Comparison of ENCODE assay signal across 32 cellular contexts in genomic region chr19:9295411-9295849, GRCh38. TPM values are rescaled to one million over a fixed set of nuclear protein-coding genes. Genes with fewer than 3 reads are reported as not detected.
DNase-seq lines count a peak whose midpoint lies in the region; ATAC-seq, FAIRE-seq and TF ChIP-seq lines count a peak whose summit lies in the region.
"Had no signal": no experiment of that assay in that cellular context is flagged by ENCODE, and none has a peak within 500 bp of the region (broad histone marks: within the 10 kb centered on the region; RNA-seq: fewer than 3 reads in every experiment).

No MANE protein-coding gene starts in this region.

- H3K4me3 Mint-ChIP-seq in endothelial cell (ENCODE audit: unreplicated experiment) = peak overlapping the region; percentile 44
- peak overlapping the region in 1 of 10 donors; percentile 13 for H3K4me3 Mint-ChIP-seq in naive thymus-derived CD4-positive, alpha-beta T cell
- no peak overlapping the region for H3K4me3 Mint-ChIP-seq in activated CD4-positive, alpha-beta memory T cell treated with anti-CD3 and anti-CD28 coated beads for 36 hours
- H3K4me3 Mint-ChIP-seq: activated CD4-positive, alpha-beta T cell treated with anti-CD3 and anti-CD28 coated beads, Interleukin-2, amount 10 ng/mL, durations not matched to agents 7 days and 5 days; activated CD8-positive, alpha-beta memory T cell treated with anti-CD3 and anti-CD28 coated beads, Interleukin-2, amount 10 ng/mL, durations not matched to agents 7 days and 5 days; activated naive CD4-positive, alpha-beta T cell treated with anti-CD3 and anti-CD28 coated beads for 36 hours; activated T-cell treated with anti-CD3 and anti-CD28 coated beads, Interleukin-2, amount 50 U/mL, for 72 hours; CD4-positive, CD25-positive, alpha-beta regulatory T cell; central memory CD8-positive, alpha-beta T cell; natural killer cell treated with Interleukin-12 subunit alpha and Interleukin-12 subunit beta and Interleukin-15 and Interleukin-18, amount 100 ng/mL, for 72 hours; T-helper 1 cell treated with Interleukin-12 subunit alpha and Interleukin-12 subunit beta and Interleukin-4 antibody, amounts not matched to agents 30 μg/mL and 1 μg/mL, for 36 hours had no signal

- H3K36me3 Mint-ChIP-seq in endothelial cell (ENCODE audit: low read depth, unreplicated experiment) = peaks cover 52% of the 10 kb centered on the region
- peaks cover 30 to 88% (median 77%) of the 10 kb centered on the region in 5 donors for H3K36me3 Mint-ChIP-seq in naive thymus-derived CD4-positive, alpha-beta T cell
- H3K36me3 Mint-ChIP-seq in activated CD4-positive, alpha-beta memory T cell treated with anti-CD3 and anti-CD28 coated beads for 36 hours = peaks cover 85% of the 10 kb centered on the region

- H3K4me3 ChIP-seq in naive thymus-derived CD4-positive, alpha-beta T cell (ENCODE audit: low read length) = peak overlapping the region; percentile 1
- no peak overlapping the region for H3K4me3 ChIP-seq in stomach
- H3K4me3 ChIP-seq: thyroid gland had no signal

- POLR2A ChIA-PET in naive thymus-derived CD4-positive, alpha-beta T cell (lab: Charles Lee) = no interaction called here
- POLR2A ChIA-PET in activated CD4-positive, alpha-beta memory T cell treated with anti-CD3 and anti-CD28 coated beads for 36 hours (lab: Charles Lee) = no interaction called here

- H3K4me1 Mint-ChIP-seq in endothelial cell (ENCODE audit: unreplicated experiment) = no peaks in the 10 kb centered on the region
- H3K4me1 Mint-ChIP-seq in naive thymus-derived CD4-positive, alpha-beta T cell = peaks cover 0 to 4% (median 0%) of the 10 kb centered on the region in 7 donors
- H3K4me1 Mint-ChIP-seq in activated CD4-positive, alpha-beta memory T cell treated with anti-CD3 and anti-CD28 coated beads for 36 hours (ENCODE audit: low read depth) = no peaks in the 10 kb centered on the region
- H3K4me1 Mint-ChIP-seq: activated CD4-positive, alpha-beta T cell treated with anti-CD3 and anti-CD28 coated beads, Interleukin-2, amount 10 ng/mL, durations not matched to agents 7 days and 5 days; activated CD8-positive, alpha-beta memory T cell treated with anti-CD3 and anti-CD28 coated beads, Interleukin-2, amount 10 ng/mL, durations not matched to agents 7 days and 5 days; central memory CD8-positive, alpha-beta T cell had no signal

- no peak for TF ChIP-seq EP300 in stomach (IDR thresholded peaks at IDR 0.05)

- 89 to 99% (median 96%) methylated on average over 4 of the region's 4 CpGs for WGBS in stomach, 5 donors

- no peak overlapping the region for H3K27ac ChIP-seq in naive thymus-derived CD4-positive, alpha-beta T cell (ENCODE audit: low read depth, low read length)
- H3K27ac ChIP-seq in stomach = no peak overlapping the region
- H3K27ac ChIP-seq: HL-60, thyroid gland had no signal

- CTCF ChIA-PET in naive thymus-derived CD4-positive, alpha-beta T cell (lab: Charles Lee) = no interaction called here
- CTCF ChIA-PET in activated CD4-positive, alpha-beta memory T cell treated with anti-CD3 and anti-CD28 coated beads for 36 hours (lab: Charles Lee) = no interaction called here

- H3K36me3 ChIP-seq in naive thymus-derived CD4-positive, alpha-beta T cell (ENCODE audit: control insufficient read depth in 2 of 3, insufficient read depth in 3 of 3, low read length in 3 of 3) = peaks cover 21 to 69% (median 43%) of the 10 kb centered on the region in 3 experiments
- peaks cover 74 to 96% (median 84%) of the 10 kb centered on the region in 4 donors for H3K36me3 ChIP-seq in stomach

- H3K9me3 ChIP-seq in naive thymus-derived CD4-positive, alpha-beta T cell (ENCODE audit: control insufficient read depth in 2 of 3, low read length in 3 of 3) = peaks cover 11 to 89% (median 37%) of the 10 kb centered on the region in 3 experiments
- H3K9me3 ChIP-seq in stomach = peaks cover 80 to 100% (median 93%) of the 10 kb centered on the region in 4 donors
- H3K9me3 ChIP-seq: thyroid gland had no signal

- no peak for TF ChIP-seq CTCF in endothelial cell (IDR thresholded peaks at IDR 0.05; ENCODE audit: unreplicated experiment)
- no peak for TF ChIP-seq CTCF in stomach (IDR thresholded peaks at IDR 0.05)

- H3K9me3 Mint-ChIP-seq in endothelial cell (ENCODE audit: unreplicated experiment) = peaks cover 46% of the 10 kb centered on the region
- H3K9me3 Mint-ChIP-seq in naive thymus-derived CD4-positive, alpha-beta T cell = peaks cover 8 to 100% (median 75%) of the 10 kb centered on the region in 11 donors
- peaks cover 79% of the 10 kb centered on the region for H3K9me3 Mint-ChIP-seq in activated CD4-positive, alpha-beta memory T cell treated with anti-CD3 and anti-CD28 coated beads for 36 hours

- DNase-seq in EL = peak; percentile 31
- peak; percentile 70 for DNase-seq in RCC 7860 (ENCODE audit: low spot score)
- no peak for DNase-seq in endothelial cell (ENCODE audit: low spot score)
- no peak for DNase-seq in naive thymus-derived CD4-positive, alpha-beta T cell
- DNase-seq in stomach = no peak
- DNase-seq in activated CD4-positive, alpha-beta memory T cell treated with anti-CD3 and anti-CD28 coated beads for 36 hours = no peak
- DNase-seq: activated CD4-positive, alpha-beta T cell treated with anti-CD3 and anti-CD28 coated beads, Interleukin-2, amount 10 ng/mL, durations not matched to agents 7 days and 5 days; activated CD8-positive, alpha-beta memory T cell treated with anti-CD3 and anti-CD28 coated beads, Interleukin-2, amount 10 ng/mL, durations not matched to agents 7 days and 5 days; activated naive CD4-positive, alpha-beta T cell treated with anti-CD3 and anti-CD28 coated beads for 36 hours; activated T-cell treated with anti-CD3 and anti-CD28 coated beads, Interleukin-2, amount 50 U/mL, for 72 hours; anterior cingulate cortex; CD4-positive, CD25-positive, alpha-beta regulatory T cell; GOT3; head of caudate nucleus; left colon; mesenchymal stem cell; NCI-H1092; NCI-H187 treated with DMSO at 0.1 percent for 48 hours; NCI-H526 treated with DMSO at 0.1 percent for 48 hours; RPMI8226; stimulated activated CD4-positive, alpha-beta T cell treated with anti-CD3 and anti-CD28 coated beads, Interleukin-4, amount 100 ng/mL, for 24 hours; stimulated activated naive CD4-positive, alpha-beta T cell; thyroid gland had no signal

- H3K27me3 Mint-ChIP-seq in endothelial cell (ENCODE audit: unreplicated experiment) = no peaks in the 10 kb centered on the region
- no peaks in the 10 kb centered on the region for H3K27me3 Mint-ChIP-seq in naive thymus-derived CD4-positive, alpha-beta T cell
- no peaks in the 10 kb centered on the region for H3K27me3 Mint-ChIP-seq in activated CD4-positive, alpha-beta memory T cell treated with anti-CD3 and anti-CD28 coated beads for 36 hours
- H3K27me3 Mint-ChIP-seq: activated CD4-positive, alpha-beta T cell treated with anti-CD3 and anti-CD28 coated beads, Interleukin-2, amount 10 ng/mL, durations not matched to agents 7 days and 5 days; activated CD8-positive, alpha-beta memory T cell treated with anti-CD3 and anti-CD28 coated beads, Interleukin-2, amount 10 ng/mL, durations not matched to agents 7 days and 5 days; CD4-positive, CD25-positive, alpha-beta regulatory T cell; central memory CD8-positive, alpha-beta T cell; natural killer cell treated with Interleukin-12 subunit alpha and Interleukin-12 subunit beta and Interleukin-15 and Interleukin-18, amount 100 ng/mL, for 72 hours had no signal

- H3K4me1 ChIP-seq in naive thymus-derived CD4-positive, alpha-beta T cell (ENCODE audit: control insufficient read depth in 2 of 2, insufficient read depth in 2 of 2, low read length in 2 of 2) = no peaks in the 10 kb centered on the region
- H3K4me1 ChIP-seq in stomach = no peaks in the 10 kb centered on the region
- H3K4me1 ChIP-seq: thyroid gland had no signal

- no peak for ATAC-seq in naive thymus-derived CD4-positive, alpha-beta T cell
- ATAC-seq in HG03571 (IDR thresholded peaks at IDR 0.05; ENCODE audit: unreplicated experiment) (no peak), HG02884 (IDR thresholded peaks at IDR 0.05; ENCODE audit: unreplicated experiment) (no peak)
- ATAC-seq: activated CD8-positive, alpha-beta memory T cell treated with anti-CD3 and anti-CD28 coated beads, Interleukin-2, amount 10 ng/mL, durations not matched to agents 7 days and 5 days; activated T-cell treated with anti-CD3 and anti-CD28 coated beads, Interleukin-2, amount 50 U/mL, for 72 hours; left colon; natural killer cell treated with Interleukin-12 subunit alpha and Interleukin-12 subunit beta and Interleukin-15 and Interleukin-18, amount 100 ng/mL, for 72 hours had no signal

- H3K27ac Mint-ChIP-seq in endothelial cell (ENCODE audit: unreplicated experiment) = no peak overlapping the region
- H3K27ac Mint-ChIP-seq in naive thymus-derived CD4-positive, alpha-beta T cell = no peak overlapping the region
- H3K27ac Mint-ChIP-seq in activated CD4-positive, alpha-beta memory T cell treated with anti-CD3 and anti-CD28 coated beads for 36 hours = no peak overlapping the region
- H3K27ac Mint-ChIP-seq: activated CD4-positive, alpha-beta T cell treated with anti-CD3 and anti-CD28 coated beads, Interleukin-2, amount 10 ng/mL, durations not matched to agents 7 days and 5 days; activated CD8-positive, alpha-beta memory T cell treated with anti-CD3 and anti-CD28 coated beads, Interleukin-2, amount 10 ng/mL, durations not matched to agents 7 days and 5 days; activated naive CD4-positive, alpha-beta T cell treated with anti-CD3 and anti-CD28 coated beads for 36 hours; activated T-cell treated with anti-CD3 and anti-CD28 coated beads, Interleukin-2, amount 50 U/mL, for 72 hours; CD4-positive, CD25-positive, alpha-beta regulatory T cell; natural killer cell treated with Interleukin-12 subunit alpha and Interleukin-12 subunit beta and Interleukin-15 and Interleukin-18, amount 100 ng/mL, for 72 hours; T-helper 1 cell treated with Interleukin-12 subunit alpha and Interleukin-12 subunit beta and Interleukin-4 antibody, amounts not matched to agents 30 μg/mL and 1 μg/mL, for 36 hours had no signal

- TF ChIP-seq POLR2A in stomach (IDR thresholded peaks at IDR 0.05) = no peak

- FAIRE-seq in RCC 7860 (lab: Jason Lieb, UNC) = no peak

- H3K27me3 ChIP-seq in naive thymus-derived CD4-positive, alpha-beta T cell (ENCODE audit: control insufficient read depth in 2 of 2, insufficient read depth in 2 of 2, low read length in 2 of 2) = no peaks in the 10 kb centered on the region
- H3K27me3 ChIP-seq in stomach = no peaks in the 10 kb centered on the region
- H3K27me3 ChIP-seq: thyroid gland had no signal

- intact Hi-C loops in naive thymus-derived CD4-positive, alpha-beta T cell (cut with micrococcal nuclease) = no loop called here
- intact Hi-C loops in stomach (cut with DNase I; ENCODE audit: low total_unique reads) = no loop called here
- intact Hi-C loops in activated CD4-positive, alpha-beta memory T cell treated with anti-CD3 and anti-CD28 coated beads for 36 hours (cut with micrococcal nuclease) = no loop called here

RNA-seq across cellular contexts. Expression of gene ZNF699, which starts 14.2 kb away (rescaled TPM):
- total RNA-seq in endothelial cell (ENCODE audit: unreplicated experiment) (3.9 TPM), stomach (10 to 100 TPM in 2 of 5 donors, 1 to 10 TPM in 2, not detected in 1; 2.2 to 53.6 (median 10.2) TPM)
- 10 to 100 TPM in 4 of 5 experiments, 1 to 10 TPM in 1; 9.1 to 19.1 (median 15.5) TPM for total RNA-seq in naive thymus-derived CD4-positive, alpha-beta T cell
- polyA plus RNA-seq in naive thymus-derived CD4-positive, alpha-beta T cell = 10 to 100 TPM in 1 of 2 donors, 1 to 10 TPM in 1; 9.8 to 28.5 TPM
- 1 to 10 TPM in 2 of 3 donors, under 1 TPM in 1; 0.63 to 3.1 (median 1.2) TPM for polyA plus RNA-seq in stomach
- total RNA-seq in activated CD4-positive, alpha-beta memory T cell treated with anti-CD3 and anti-CD28 coated beads for 36 hours = 1 to 10 TPM; 5.8 to 6.8 TPM

RNA-seq across cellular contexts. Expression of gene ZNF559, which starts 28.5 kb away (rescaled TPM):
- total RNA-seq in endothelial cell (ENCODE audit: unreplicated experiment) (6.8 TPM), stomach (10 to 100 TPM; 11.6 to 52.2 (median 16.9) TPM)
- total RNA-seq in naive thymus-derived CD4-positive, alpha-beta T cell = 10 to 100 TPM in 4 of 5 experiments, 1 to 10 TPM in 1; 9.1 to 58.2 (median 16.5) TPM
- 10 to 100 TPM; 52.2 to 56.2 TPM for polyA plus RNA-seq in naive thymus-derived CD4-positive, alpha-beta T cell
- 10 to 100 TPM in 1 of 3 donors, 1 to 10 TPM in 2; 7.3 to 18.8 (median 9.6) TPM for polyA plus RNA-seq in stomach
- 1 to 10 TPM; 8.0 to 9.4 TPM for total RNA-seq in activated CD4-positive, alpha-beta memory T cell treated with anti-CD3 and anti-CD28 coated beads for 36 hours

RNA-seq across cellular contexts. Expression of gene OR7E24, which starts 44.7 kb away (rescaled TPM):
- total RNA-seq in endothelial cell (ENCODE audit: unreplicated experiment) (not detected), stomach (not detected)
- not detected for total RNA-seq in naive thymus-derived CD4-positive, alpha-beta T cell
- not detected for polyA plus RNA-seq in naive thymus-derived CD4-positive, alpha-beta T cell
- not detected for polyA plus RNA-seq in stomach
- total RNA-seq in activated CD4-positive, alpha-beta memory T cell treated with anti-CD3 and anti-CD28 coated beads for 36 hours = not detected
- total RNA-seq: activated CD4-positive, alpha-beta T cell treated with anti-CD3 and anti-CD28 coated beads, Interleukin-2, amount 10 ng/mL, durations not matched to agents 7 days and 5 days; activated CD8-positive, alpha-beta memory T cell treated with anti-CD3 and anti-CD28 coated beads, Interleukin-2, amount 10 ng/mL, durations not matched to agents 7 days and 5 days; activated naive CD4-positive, alpha-beta T cell treated with anti-CD3 and anti-CD28 coated beads for 36 hours; activated T-cell treated with anti-CD3 and anti-CD28 coated beads, Interleukin-2, amount 50 U/mL, for 72 hours; CD4-positive, CD25-positive, alpha-beta regulatory T cell; dermis microvascular lymphatic vessel endothelial cell; G401; left colon; natural killer cell treated with Interleukin-12 subunit alpha and Interleukin-12 subunit beta and Interleukin-15 and Interleukin-18, amount 100 ng/mL, for 72 hours; osteocyte; thyroid gland had no signal
- polyA plus RNA-seq: CD4-positive, CD25-positive, alpha-beta regulatory T cell had no signal

Comparison
In these comparisons a context has a peak if more than half of its experiments do, and no peak if none do; other contexts are left out.
1. DNase-seq: peak in EL (single experiment) and RCC 7860 (single experiment); none in endothelial cell (single experiment), naive thymus-derived CD4-positive, alpha-beta T cell (0 of 9), stomach (single experiment) and activated CD4-positive, alpha-beta memory T cell treated with anti-CD3 and anti-CD28 coated beads for 36 hours (single experiment).